In the genomic region with DNA sequence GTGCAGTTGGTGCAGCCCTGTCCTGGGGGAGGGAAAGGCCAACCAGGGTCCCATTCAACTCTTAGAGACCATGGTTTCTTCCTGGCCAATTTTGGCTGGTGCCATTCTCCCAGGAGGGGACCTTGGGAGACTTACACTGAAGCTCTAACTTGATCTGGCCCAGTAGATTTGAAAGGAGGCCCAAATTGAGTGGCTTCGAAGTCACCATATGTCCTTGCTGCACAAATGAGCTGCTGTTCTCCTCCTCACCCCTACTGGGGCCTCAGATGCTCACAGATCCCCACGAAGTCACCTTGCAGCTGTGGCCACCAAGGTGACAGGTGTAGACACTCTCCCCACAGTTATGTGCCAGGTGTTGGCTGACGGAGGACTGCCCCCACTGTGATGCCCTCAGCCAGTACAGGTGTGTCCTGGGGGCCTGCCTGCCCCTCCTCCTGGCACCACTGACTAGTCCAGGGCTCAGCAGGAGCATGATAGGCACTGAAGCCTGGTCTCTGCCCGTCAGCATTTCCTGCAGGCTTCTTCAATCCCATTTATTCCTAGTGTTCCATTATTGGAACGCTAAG, we compare ENCODE assay signal across 35 cellular contexts. TPM values are rescaled to one million over a fixed set of nuclear protein-coding genes. Genes with fewer than 3 reads are reported as not detected.
"Had no signal": no experiment of that assay in that cellular context is flagged by ENCODE, and none has a peak within 500 bp of the region (broad histone marks: within the 10 kb centered on the region; RNA-seq: fewer than 3 reads in every experiment).

No MANE protein-coding gene starts in this region.

- H3K36me3 Mint-ChIP-seq: activated CD4-positive, alpha-beta memory T cell treated with anti-CD3 and anti-CD28 coated beads for 36 hours; activated CD8-positive, alpha-beta memory T cell treated with anti-CD3 and anti-CD28 coated beads, Interleukin-2, amount 10 ng/mL, durations not matched to agents 7 days and 5 days; activated naive CD4-positive, alpha-beta T cell treated with anti-CD3 and anti-CD28 coated beads, Interleukin-2, amount 50 U/mL, for 24 hours; activated naive CD8-positive, alpha-beta T cell treated with anti-CD3 and anti-CD28 coated beads for 36 hours had no signal

- H3K4me3 ChIP-seq: adrenal gland, body of pancreas, esophagus muscularis mucosa, gastrocnemius medialis, heart left ventricle had no signal

- H3K9me3 Mint-ChIP-seq: activated CD4-positive, alpha-beta memory T cell treated with anti-CD3 and anti-CD28 coated beads for 36 hours; activated CD4-positive, alpha-beta T cell treated with anti-CD3 and anti-CD28 coated beads, Interleukin-2, amount 10 ng/mL, durations not matched to agents 24 days and 14 days; activated naive CD4-positive, alpha-beta T cell treated with anti-CD3 and anti-CD28 coated beads for 36 hours; activated naive CD4-positive, alpha-beta T cell treated with anti-CD3 and anti-CD28 coated beads, Interleukin-2, amount 50 U/mL, for 24 hours; activated naive CD8-positive, alpha-beta T cell treated with anti-CD3 and anti-CD28 coated beads for 36 hours; activated naive CD8-positive, alpha-beta T cell treated with anti-CD3 and anti-CD28 coated beads, Interleukin-2, amount 50 U/mL, for 24 hours; activated T-helper 1 cell treated with anti-CD3 and anti-CD28 coated beads, Interleukin-12 subunit alpha, Interleukin-12 subunit beta, Interleukin-2, Interleukin-4 antibody, amounts not matched to agents 30 ng/mL and 10 ng/mL and 1 ng/mL, durations not matched to agents 14 hours and 24 hours and 36 hours; activated T-helper 2 cell treated with anti-CD3 and anti-CD28 coated beads, Interferon-gamma antibody, Interleukin-2, Interleukin-4, amounts not matched to agents 10 μg/mL and 5 μg/mL and 100 μg/mL, durations not matched to agents 14 hours and 24 hours and 36 hours; effector memory CD8-positive, alpha-beta T cell; T-helper 2 cell treated with Interferon-gamma antibody and Interleukin-4, amounts not matched to agents 5 μg/mL and 100 μg/mL, for 36 hours had no signal

- H3K4me3 Mint-ChIP-seq: activated CD4-positive, alpha-beta memory T cell treated with anti-CD3 and anti-CD28 coated beads for 36 hours; activated CD4-positive, alpha-beta T cell treated with anti-CD3 and anti-CD28 coated beads for 36 hours; activated CD4-positive, alpha-beta T cell treated with anti-CD3 and anti-CD28 coated beads, Interleukin-2, amount 10 ng/mL, durations not matched to agents 24 days and 14 days; activated CD8-positive, alpha-beta memory T cell treated with anti-CD3 and anti-CD28 coated beads, Interleukin-2, amount 10 ng/mL, durations not matched to agents 7 days and 5 days; activated CD8-positive, alpha-beta T cell treated with anti-CD3 and anti-CD28 coated beads, Interleukin-2, amount 10 ng/mL, durations not matched to agents 7 days and 5 days; activated naive CD4-positive, alpha-beta T cell treated with anti-CD3 and anti-CD28 coated beads for 36 hours; activated naive CD4-positive, alpha-beta T cell treated with anti-CD3 and anti-CD28 coated beads, Interleukin-2, amount 50 U/mL, for 24 hours; activated naive CD8-positive, alpha-beta T cell treated with anti-CD3 and anti-CD28 coated beads for 36 hours; activated naive CD8-positive, alpha-beta T cell treated with anti-CD3 and anti-CD28 coated beads, Interleukin-2, amount 50 U/mL, for 24 hours; activated T-helper 1 cell treated with anti-CD3 and anti-CD28 coated beads, Interleukin-12 subunit alpha, Interleukin-12 subunit beta, Interleukin-2, Interleukin-4 antibody, amounts not matched to agents 30 ng/mL and 10 ng/mL and 1 ng/mL, durations not matched to agents 14 hours and 24 hours and 36 hours; effector memory CD8-positive, alpha-beta T cell; T-helper 2 cell treated with Interferon-gamma antibody and Interleukin-4, amounts not matched to agents 5 μg/mL and 100 μg/mL, for 36 hours had no signal

- H3K9me3 ChIP-seq: adrenal gland, body of pancreas, gastrocnemius medialis, heart left ventricle had no signal

- H3K27ac Mint-ChIP-seq: activated CD4-positive, alpha-beta memory T cell treated with anti-CD3 and anti-CD28 coated beads for 36 hours; activated CD4-positive, alpha-beta T cell treated with anti-CD3 and anti-CD28 coated beads for 36 hours; activated CD4-positive, alpha-beta T cell treated with anti-CD3 and anti-CD28 coated beads, Interleukin-2, amount 10 ng/mL, durations not matched to agents 24 days and 14 days; activated CD8-positive, alpha-beta memory T cell treated with anti-CD3 and anti-CD28 coated beads, Interleukin-2, amount 10 ng/mL, durations not matched to agents 7 days and 5 days; activated CD8-positive, alpha-beta T cell treated with anti-CD3 and anti-CD28 coated beads, Interleukin-2, amount 10 ng/mL, durations not matched to agents 7 days and 5 days; activated naive CD4-positive, alpha-beta T cell treated with anti-CD3 and anti-CD28 coated beads for 36 hours; activated naive CD4-positive, alpha-beta T cell treated with anti-CD3 and anti-CD28 coated beads, Interleukin-2, amount 50 U/mL, for 24 hours; activated naive CD8-positive, alpha-beta T cell treated with anti-CD3 and anti-CD28 coated beads for 36 hours; activated naive CD8-positive, alpha-beta T cell treated with anti-CD3 and anti-CD28 coated beads, Interleukin-2, amount 50 U/mL, for 24 hours; activated T-helper 1 cell treated with anti-CD3 and anti-CD28 coated beads, Interleukin-12 subunit alpha, Interleukin-12 subunit beta, Interleukin-2, Interleukin-4 antibody, amounts not matched to agents 30 ng/mL and 10 ng/mL and 1 ng/mL, durations not matched to agents 14 hours and 24 hours and 36 hours; activated T-helper 2 cell treated with anti-CD3 and anti-CD28 coated beads, Interferon-gamma antibody, Interleukin-2, Interleukin-4, amounts not matched to agents 10 μg/mL and 5 μg/mL and 100 μg/mL, durations not matched to agents 14 hours and 24 hours and 36 hours; effector memory CD8-positive, alpha-beta T cell; T-helper 2 cell treated with Interferon-gamma antibody and Interleukin-4, amounts not matched to agents 5 μg/mL and 100 μg/mL, for 36 hours had no signal

- H3K36me3 ChIP-seq: adrenal gland, esophagus muscularis mucosa, gastrocnemius medialis, heart left ventricle had no signal

- H3K27ac ChIP-seq: adrenal gland, esophagus muscularis mucosa, foreskin keratinocyte, gastrocnemius medialis, heart left ventricle had no signal

- H3K4me1 Mint-ChIP-seq: activated CD4-positive, alpha-beta T cell treated with anti-CD3 and anti-CD28 coated beads for 36 hours; activated CD4-positive, alpha-beta T cell treated with anti-CD3 and anti-CD28 coated beads, Interleukin-2, amount 10 ng/mL, durations not matched to agents 24 days and 14 days; activated naive CD4-positive, alpha-beta T cell treated with anti-CD3 and anti-CD28 coated beads, Interleukin-2, amount 50 U/mL, for 24 hours had no signal

- H3K4me1 ChIP-seq: adrenal gland, foreskin keratinocyte, gastrocnemius medialis had no signal

- ATAC-seq: activated CD4-positive, alpha-beta T cell treated with anti-CD3 and anti-CD28 coated beads for 36 hours; activated CD8-positive, alpha-beta memory T cell treated with anti-CD3 and anti-CD28 coated beads, Interleukin-2, amount 10 ng/mL, durations not matched to agents 7 days and 5 days; activated CD8-positive, alpha-beta T cell treated with anti-CD3 and anti-CD28 coated beads, Interleukin-2, amount 10 ng/mL, durations not matched to agents 7 days and 5 days; activated naive CD8-positive, alpha-beta T cell treated with anti-CD3 and anti-CD28 coated beads, Interleukin-2, amount 50 U/mL, for 24 hours; body of pancreas; effector memory CD8-positive, alpha-beta T cell; foreskin keratinocyte; gastrocnemius medialis; heart left ventricle had no signal

- DNase-seq: activated CD4-positive, alpha-beta memory T cell treated with anti-CD3 and anti-CD28 coated beads for 36 hours; activated CD4-positive, alpha-beta T cell treated with anti-CD3 and anti-CD28 coated beads for 36 hours; activated CD4-positive, alpha-beta T cell treated with anti-CD3 and anti-CD28 coated beads, Interleukin-2, amount 10 ng/mL, durations not matched to agents 24 days and 14 days; activated CD4-positive, CD25-positive, alpha-beta regulatory T cell; activated CD4-positive, CD25-positive, alpha-beta regulatory T cell treated with anti-CD3 and anti-CD28 coated beads, Interleukin-2, amount 50 U/mL, for 72 hours; activated CD8-positive, alpha-beta memory T cell treated with anti-CD3 and anti-CD28 coated beads, Interleukin-2, amount 10 ng/mL, durations not matched to agents 7 days and 5 days; activated CD8-positive, alpha-beta memory T cell treated with anti-CD3 and anti-CD28 coated beads, Interleukin-2, amount 50 U/mL, for 4 hours; activated CD8-positive, alpha-beta T cell treated with anti-CD3 and anti-CD28 coated beads, Interleukin-2, amount 10 ng/mL, durations not matched to agents 7 days and 5 days; activated effector memory CD4-positive, alpha-beta T cell treated with anti-CD3 and anti-CD28 coated beads, Interleukin-2, amount 50 U/mL, for 16 hours; activated naive CD4-positive, alpha-beta T cell treated with anti-CD3 and anti-CD28 coated beads for 36 hours; activated naive CD8-positive, alpha-beta T cell treated with anti-CD3 and anti-CD28 coated beads for 36 hours; activated naive CD8-positive, alpha-beta T cell treated with anti-CD3 and anti-CD28 coated beads, Interleukin-2, amount 50 U/mL, for 24 hours; activated T-cell treated with anti-CD3 and anti-CD28 coated beads, Interleukin-2, amount 50 U/mL, for 1 hour; activated T-cell treated with anti-CD3 and anti-CD28 coated beads, Interleukin-2, amount 50 U/mL, for 48 hours; adrenal gland; amygdala; aorta; body of pancreas; caudate nucleus; cortex of kidney; dermis blood vessel endothelial cell; effector CD4-positive, alpha-beta T cell; effector memory CD8-positive, alpha-beta T cell; erythroblast; foreskin keratinocyte; gastrocnemius medialis; glutamatergic neuron; heart left ventricle; T1000 had no signal

- H3K27me3 ChIP-seq: body of pancreas had no signal

RNA-seq across cellular contexts. Expression of gene C2orf72, which starts 4.7 kb away (rescaled TPM):
- total RNA-seq: activated naive CD4-positive, alpha-beta T cell treated with anti-CD3 and anti-CD28 coated beads for 36 hours; activated T-helper 1 cell treated with anti-CD3 and anti-CD28 coated beads, Interleukin-12 subunit alpha, Interleukin-12 subunit beta, Interleukin-2, Interleukin-4 antibody, amounts not matched to agents 30 ng/mL and 10 ng/mL and 1 ng/mL, durations not matched to agents 14 hours and 24 hours and 36 hours; foreskin keratinocyte had no signal
- polyA plus RNA-seq: foreskin keratinocyte had no signal

RNA-seq across cellular contexts. Expression of gene SPATA3, which starts 36.7 kb away (rescaled TPM):
- total RNA-seq: activated CD4-positive, alpha-beta T cell treated with anti-CD3 and anti-CD28 coated beads, Interleukin-2, amount 10 ng/mL, durations not matched to agents 24 days and 14 days; activated naive CD4-positive, alpha-beta T cell treated with anti-CD3 and anti-CD28 coated beads for 36 hours; activated naive CD8-positive, alpha-beta T cell treated with anti-CD3 and anti-CD28 coated beads for 36 hours; activated T-helper 1 cell treated with anti-CD3 and anti-CD28 coated beads, Interleukin-12 subunit alpha, Interleukin-12 subunit beta, Interleukin-2, Interleukin-4 antibody, amounts not matched to agents 30 ng/mL and 10 ng/mL and 1 ng/mL, durations not matched to agents 14 hours and 24 hours and 36 hours; activated T-helper 2 cell treated with anti-CD3 and anti-CD28 coated beads, Interferon-gamma antibody, Interleukin-2, Interleukin-4, amounts not matched to agents 10 μg/mL and 5 μg/mL and 100 μg/mL, durations not matched to agents 14 hours and 24 hours and 36 hours; adrenal gland; aorta; body of pancreas; chondrocyte; dermis blood vessel endothelial cell; esophagus muscularis mucosa; foreskin keratinocyte; gastrocnemius medialis; heart left ventricle had no signal
- polyA plus RNA-seq: adrenal gland, aorta, foreskin keratinocyte, heart left ventricle had no signal
